20 cellular contexts compared by ENCODE assay signal in genomic region chr1:36743286-36744005, GRCh38.
DNase-seq lines count a peak whose midpoint lies in the region; TF ChIP-seq lines count a peak whose summit lies in the region.
"Had no signal": no experiment of that assay in that cellular context is flagged by ENCODE, and none has a peak within 500 bp of the region (broad histone marks: within the 10 kb centered on the region; RNA-seq: fewer than 3 reads in every experiment).

No MANE protein-coding gene starts in this region.

- TF ChIP-seq CTCF in GM10248 (IDR thresholded peaks at IDR 0.05; ENCODE audit: control extremely low read depth, extremely low read depth, low read depth, missing control alignments): no peak
- no peak for TF ChIP-seq CTCF in adrenal gland (IDR thresholded peaks at IDR 0.05)

- no peaks in the 10 kb centered on the region for H3K9me3 ChIP-seq in adrenal gland (replicated peaks in 1 of 3)

- intact Hi-C loops in adrenal gland (cut with DNase I): no loop called here

- peaks cover 16% of the 10 kb centered on the region for H3K27me3 ChIP-seq in adrenal gland
- H3K27me3 ChIP-seq: foreskin keratinocyte had no signal

- CTCF ChIA-PET in GM10248 (lab: Yijun Ruan, JAX): interaction anchor here (0.9 kb wide), 1 partner anchor 14 kb away, joined by 3 read pairs; no protein-coding TSS in a partner anchor

- POLR2A ChIA-PET in GM10248 (lab: Yijun Ruan, JAX): no interaction called here

- peak; percentile 6 for DNase-seq in NCI-H1694 treated with DMSO at 0.1 percent for 48 hours (lab: John Stamatoyannopoulos, UW)
- DNase-seq in NCI-H1694 (lab: John Stamatoyannopoulos, UW): no peak
- peak; percentile 10 for DNase-seq in NCI-H1417 treated with DMSO at 0.1 percent for 48 hours (lab: John Stamatoyannopoulos, UW)
- DNase-seq in NCI-H510A treated with DMSO at 0.1 percent for 48 hours (lab: John Stamatoyannopoulos, UW): peak; percentile 100
- peak; percentile 20 for DNase-seq in mesenteric fat pad (ENCODE audit: low spot score)
- DNase-seq in medulla oblongata (ENCODE audit: extremely low spot score): no peak
- no peak for DNase-seq in GM10248 (ENCODE audit: extremely low spot score)
- DNase-seq in adrenal gland: no peak
- DNase-seq: activated CD4-positive, alpha-beta T cell treated with anti-CD3 and anti-CD28 coated beads, Interleukin-2, amount 50 U/mL, for 1 hour; activated naive CD4-positive, alpha-beta T cell treated with anti-CD3 and anti-CD28 coated beads, Interleukin-2, amount 50 U/mL, for 16 hours; effector CD8-positive, alpha-beta T cell; foreskin keratinocyte; immature natural killer cell; mesendoderm; naive thymus-derived CD4-positive, alpha-beta T cell; NCI-H774; occipital lobe; OCI-M1; stimulated activated CD4-positive, alpha-beta T cell treated with anti-CD3 and anti-CD28 coated beads, Interleukin-2, amount 100 ng/mL, for 24 hours had no signal

- 65 to 82% (median 74%) methylated on average over 6 of the region's 6 CpGs for WGBS in adrenal gland, 4 donors

- H3K36me3 ChIP-seq in adrenal gland (replicated peaks in 1 of 2): no peaks in the 10 kb centered on the region

- no peak overlapping the region for H3K4me3 ChIP-seq in adrenal gland
- H3K4me3 ChIP-seq: skin epidermis had no signal

- no peaks in the 10 kb centered on the region for H3K4me1 ChIP-seq in adrenal gland (replicated peaks in 1 of 2)
- H3K4me1 ChIP-seq: foreskin keratinocyte had no signal

- no peak overlapping the region for H3K27ac ChIP-seq in adrenal gland
- H3K27ac ChIP-seq: foreskin keratinocyte, skin epidermis had no signal

- no peak for TF ChIP-seq POLR2A in adrenal gland (IDR thresholded peaks at IDR 0.05)

Comparison
In these comparisons a context has a peak if more than half of its experiments do, and no peak if none do; other contexts are left out.
1. DNase-seq: peak in NCI-H1694 treated with DMSO at 0.1 percent for 48 hours (single experiment), NCI-H1417 treated with DMSO at 0.1 percent for 48 hours (single experiment), NCI-H510A treated with DMSO at 0.1 percent for 48 hours (single experiment) and mesenteric fat pad (single experiment); none in NCI-H1694 (single experiment), medulla oblongata (single experiment), GM10248 (single experiment) and adrenal gland (0 of 7).